33 cellular contexts compared by ENCODE assay signal in genomic region chrX:48752498-48752897, GRCh38. TPM values are rescaled to one million over a fixed set of nuclear protein-coding genes. Genes with fewer than 3 reads are reported as not detected.
"Had no signal": no experiment of that assay in that cellular context is flagged by ENCODE, and none has a peak within 500 bp of the region (broad histone marks: within the 10 kb centered on the region; RNA-seq: fewer than 3 reads in every experiment).

No MANE protein-coding gene starts in this region.

- H3K27ac ChIP-seq: left ventricle myocardium inferior, neural progenitor cell, neutrophil, pancreas, right atrium auricular region, right lobe of liver, tibial nerve, upper lobe of right lung had no signal

- H3K9me3 ChIP-seq: left ventricle myocardium inferior, neutrophil, pancreas, right atrium auricular region, right lobe of liver, tibial nerve, upper lobe of right lung had no signal

- H3K4me2 ChIP-seq: neural progenitor cell, smooth muscle cell had no signal

- H3K4me1 ChIP-seq: left ventricle myocardium inferior, neural progenitor cell, pancreas, right atrium auricular region, right lobe of liver, tibial nerve, upper lobe of right lung had no signal

- H2AFZ ChIP-seq: neural progenitor cell had no signal

- H3K9ac ChIP-seq: neural progenitor cell had no signal

- H3K27me3 ChIP-seq: neural progenitor cell, neutrophil, pancreas, right atrium auricular region, right lobe of liver, tibial nerve, upper lobe of right lung had no signal

- H3K4me3 ChIP-seq: left ventricle myocardium inferior, lung, neural progenitor cell, pancreas, right atrium auricular region, right lobe of liver, smooth muscle cell, tibial nerve, upper lobe of right lung had no signal

- H3K36me3 ChIP-seq: left ventricle myocardium inferior, neural progenitor cell, neutrophil, pancreas, right atrium auricular region, right lobe of liver, tibial nerve, upper lobe of right lung had no signal

- DNase-seq: hypothalamus; immature natural killer cell; kidney; left ventricle myocardium inferior; mesendoderm; naive B cell; natural killer cell; nephron progenitor cell; pancreas; right lobe of liver; stimulated activated CD4-positive, alpha-beta T cell treated with anti-CD3 and anti-CD28 coated beads, Interleukin-1b, Interleukin-23, amount 100 ng/mL, for 48 hours; stimulated activated CD4-positive, alpha-beta T cell treated with anti-CD3 and anti-CD28 coated beads, Interleukin-2, amount 100 ng/mL, for 48 hours; stimulated activated CD4-positive, alpha-beta T cell treated with anti-CD3 and anti-CD28 coated beads, Interleukin-4, amount 100 ng/mL, for 4 hours; stimulated activated CD8-positive, alpha-beta memory T cell treated with anti-CD3 and anti-CD28 coated beads, Interleukin-4, amount 100 ng/mL, for 48 hours; stimulated activated naive CD4-positive, alpha-beta T cell treated with Interleukin-2 at 50 U/mL for 16 hours; stimulated activated naive CD8-positive, alpha-beta T cell treated with anti-CD3 and anti-CD28 coated beads, Interleukin-15, amount 100 ng/mL, for 72 hours; substantia nigra; upper lobe of right lung had no signal

RNA-seq across cellular contexts. Expression of gene GLOD5, which starts 9.0 kb away (rescaled TPM):
- total RNA-seq: left ventricle myocardium inferior, lower leg skin, mesothelial cell of epicardium, mononuclear cell, natural killer cell, osteoblast, progenitor cell of endocrine pancreas, pulmonary artery endothelial cell, renal cortical epithelial cell, right atrium auricular region, skeletal muscle tissue, smooth muscle cell, temporal lobe, tibial nerve had no signal

RNA-seq across cellular contexts. Expression of gene GATA1, which starts 33.9 kb away (rescaled TPM):
- total RNA-seq: left ventricle myocardium inferior, lower leg skin, mesothelial cell of epicardium, osteoblast, progenitor cell of endocrine pancreas, pulmonary artery endothelial cell, renal cortical epithelial cell, smooth muscle cell, temporal lobe had no signal
